16 cellular contexts compared by ENCODE assay signal in the genomic region with DNA sequence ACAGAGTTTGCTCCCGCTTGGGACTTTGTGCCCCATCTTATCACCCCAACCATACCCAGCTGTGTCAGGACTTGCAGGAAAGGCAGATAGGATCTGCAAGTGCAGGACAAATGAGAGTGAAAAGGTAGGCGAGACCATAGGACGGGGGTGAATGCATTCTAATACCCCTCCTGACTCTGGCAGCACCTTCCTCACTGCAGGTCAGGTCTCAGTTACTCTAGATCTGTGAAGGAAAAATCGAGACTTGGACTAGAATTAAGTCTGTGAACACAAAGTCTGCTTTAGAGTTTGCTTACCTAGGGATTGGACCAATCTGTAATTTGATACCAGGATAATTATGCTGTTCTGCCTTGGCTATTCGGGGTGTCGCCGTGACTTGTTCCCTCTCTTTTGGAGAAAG. TPM values are rescaled to one million over a fixed set of nuclear protein-coding genes. Genes with fewer than 3 reads are reported as not detected.
DNase-seq lines count a peak whose midpoint lies in the region; ATAC-seq and TF ChIP-seq lines count a peak whose summit lies in the region.
"Had no signal": no experiment of that assay in that cellular context is flagged by ENCODE, and none has a peak within 500 bp of the region (broad histone marks: within the 10 kb centered on the region; RNA-seq: fewer than 3 reads in every experiment).

No MANE protein-coding gene starts in this region.

- H3K9me3 ChIP-seq in breast epithelium (no peaks in the 10 kb centered on the region), mesenchymal stem cell (ENCODE audit: control insufficient read depth, low read length) (no peaks in the 10 kb centered on the region), thyroid gland (no peaks in the 10 kb centered on the region)
- H3K9me3 ChIP-seq: BLaER1 treated with 17β-estradiol and CSF1 and Interleukin-3, amounts not matched to agents 10 nM and 100 nM had no signal

- no TSS peak for BruUV-seq in MCF 10A (replicated peaks; lab: Mats Ljungman, UMichigan)

- H3K4me1 Mint-ChIP-seq in MCF 10A (ENCODE audit: insufficient read depth, unreplicated experiment), result no peaks in the 10 kb centered on the region
- peaks cover 6% of the 10 kb centered on the region for H3K4me1 Mint-ChIP-seq in activated T-helper 17 cell treated with anti-CD3 and anti-CD28 coated beads, Interleukin-2, amount 50 U/mL, for 72 hours
- H3K4me1 Mint-ChIP-seq in activated CD8-positive, alpha-beta T cell treated with anti-CD3 and anti-CD28 coated beads for 36 hours (ENCODE audit: low read depth), result no peaks in the 10 kb centered on the region

- H3K36me3 ChIP-seq in breast epithelium (no peaks in the 10 kb centered on the region), mesenchymal stem cell (ENCODE audit: control insufficient read depth in 1 of 2, insufficient read depth in 2 of 2, low read depth in 1 of 2, low read length in 2 of 2) (peaks cover 3 to 29% of the 10 kb centered on the region in 2 experiments), thyroid gland (no peaks in the 10 kb centered on the region)

- H2AFZ ChIP-seq in mesenchymal stem cell (ENCODE audit: low read depth, low read length), result no peak overlapping the region
- H2AFZ ChIP-seq: GM23248 had no signal

- no peak for TF ChIP-seq CTCF in breast epithelium (IDR thresholded peaks at IDR 0.05)
- no peak for TF ChIP-seq CTCF in MCF 10A (IDR thresholded peaks at IDR 0.05; ENCODE audit: unreplicated experiment)
- TF ChIP-seq CTCF in thyroid gland (IDR thresholded peaks at IDR 0.05), result no peak
- no peak for TF ChIP-seq CTCF in activated CD8-positive, alpha-beta T cell treated with anti-CD3 and anti-CD28 coated beads for 36 hours (IDR thresholded peaks at IDR 0.05)

- no peak overlapping the region for H3K4me3 ChIP-seq in breast epithelium
- H3K4me3 ChIP-seq in mesenchymal stem cell (ENCODE audit: insufficient read depth in 1 of 2, low read depth in 1 of 2, low read length in 2 of 2), result no peak overlapping the region
- H3K4me3 ChIP-seq in thyroid gland (replicated peaks in 1 of 3), result no peak overlapping the region
- H3K4me3 ChIP-seq: BLaER1 treated with 17β-estradiol and CSF1 and Interleukin-3, amounts not matched to agents 10 nM and 100 nM; GM23248 had no signal

- H3K18ac ChIP-seq in mesenchymal stem cell (ENCODE audit: low read depth in 1 of 2, low read length in 2 of 2), result no peak overlapping the region

- H3K79me1 ChIP-seq in mesenchymal stem cell (replicated peaks; ENCODE audit: low read length, poor library complexity, severe bottlenecking), result peaks cover 4% of the 10 kb centered on the region

- no peak overlapping the region for H3K27ac Mint-ChIP-seq in MCF 10A (ENCODE audit: low read depth, unreplicated experiment)
- H3K27ac Mint-ChIP-seq in activated T-helper 17 cell treated with anti-CD3 and anti-CD28 coated beads, Interleukin-2, amount 50 U/mL, for 72 hours, result peak overlapping the region; percentile 23
- H3K27ac Mint-ChIP-seq in activated CD8-positive, alpha-beta T cell treated with anti-CD3 and anti-CD28 coated beads for 36 hours, result no peak overlapping the region

- H3K4ac ChIP-seq in mesenchymal stem cell (ENCODE audit: low read depth in 1 of 2, low read length in 2 of 2), result no peak overlapping the region

- H3K27me3 ChIP-seq in breast epithelium (no peaks in the 10 kb centered on the region), mesenchymal stem cell (ENCODE audit: control insufficient read depth in 1 of 2, insufficient read depth in 1 of 2, low read length in 2 of 2) (no peaks in the 10 kb centered on the region), thyroid gland (no peaks in the 10 kb centered on the region)
- H3K27me3 ChIP-seq: BLaER1 treated with 17β-estradiol and CSF1 and Interleukin-3, amounts not matched to agents 10 nM and 100 nM had no signal

- H2BK5ac ChIP-seq in mesenchymal stem cell (ENCODE audit: low read depth, low read length, poor library complexity, severe bottlenecking), result no peak overlapping the region

- H3K4me1 ChIP-seq in breast epithelium (no peaks in the 10 kb centered on the region), mesenchymal stem cell (ENCODE audit: control insufficient read depth, insufficient read depth, low read depth, low read length) (no peaks in the 10 kb centered on the region), thyroid gland (peaks cover 9 to 16% of the 10 kb centered on the region in 2 donors)
- H3K4me1 ChIP-seq: BLaER1 treated with 17β-estradiol and CSF1 and Interleukin-3, amounts not matched to agents 10 nM and 100 nM had no signal

- no peaks in the 10 kb centered on the region for H3K27me3 Mint-ChIP-seq in MCF 10A (ENCODE audit: insufficient read depth, unreplicated experiment)
- H3K27me3 Mint-ChIP-seq in activated T-helper 17 cell treated with anti-CD3 and anti-CD28 coated beads, Interleukin-2, amount 50 U/mL, for 72 hours, result no peaks in the 10 kb centered on the region
- H3K27me3 Mint-ChIP-seq in activated CD8-positive, alpha-beta T cell treated with anti-CD3 and anti-CD28 coated beads for 36 hours, result no peaks in the 10 kb centered on the region
- H3K27me3 Mint-ChIP-seq: CD4-positive, CD25-positive, alpha-beta regulatory T cell had no signal

- no peak overlapping the region for H3K4me3 Mint-ChIP-seq in MCF 10A (ENCODE audit: unreplicated experiment)
- no peak overlapping the region for H3K4me3 Mint-ChIP-seq in activated T-helper 17 cell treated with anti-CD3 and anti-CD28 coated beads, Interleukin-2, amount 50 U/mL, for 72 hours
- no peak overlapping the region for H3K4me3 Mint-ChIP-seq in activated CD8-positive, alpha-beta T cell treated with anti-CD3 and anti-CD28 coated beads for 36 hours
- H3K4me3 Mint-ChIP-seq: CD4-positive, CD25-positive, alpha-beta regulatory T cell had no signal

- no peak overlapping the region for H4K91ac ChIP-seq in mesenchymal stem cell (ENCODE audit: low read length)

- no peak overlapping the region for H2BK120ac ChIP-seq in mesenchymal stem cell (ENCODE audit: low read depth, low read length)

- H3K23ac ChIP-seq in mesenchymal stem cell (ENCODE audit: low read length in 2 of 2), result no peak overlapping the region

- intact Hi-C loops in breast epithelium (cut with DNase I; ENCODE audit: low total_unique reads), result no loop called here
- intact Hi-C loops in MCF 10A (cut with micrococcal nuclease), result no loop called here
- intact Hi-C loops in thyroid gland (cut with DNase I), result loop anchor here (10.0 kb wide), 1 partner anchor 204 kb away; no protein-coding TSS in a partner anchor
- intact Hi-C loops in activated CD8-positive, alpha-beta T cell treated with anti-CD3 and anti-CD28 coated beads for 36 hours (cut with micrococcal nuclease), result no loop called here

- no peak overlapping the region for H3K9ac ChIP-seq in mesenchymal stem cell (ENCODE audit: low read length)
- H3K9ac ChIP-seq: BLaER1 treated with 17β-estradiol and CSF1 and Interleukin-3, amounts not matched to agents 10 nM and 100 nM; GM23248 had no signal

- H2BK12ac ChIP-seq in mesenchymal stem cell (ENCODE audit: low read length in 2 of 2), result no peak overlapping the region

- TF ChIP-seq POLR2A in breast epithelium (IDR thresholded peaks at IDR 0.05) (no peak), thyroid gland (IDR thresholded peaks at IDR 0.05) (no peak)

- 97% methylated on average over 6 of the region's 7 CpGs for WGBS in mesenchymal stem cell
- 80 to 82% methylated on average over 7 of the region's 7 CpGs for WGBS in thyroid gland, 2 donors

- no peaks in the 10 kb centered on the region for H3K9me3 Mint-ChIP-seq in MCF 10A (ENCODE audit: unreplicated experiment)
- no peaks in the 10 kb centered on the region for H3K9me3 Mint-ChIP-seq in activated T-helper 17 cell treated with anti-CD3 and anti-CD28 coated beads, Interleukin-2, amount 50 U/mL, for 72 hours
- no peaks in the 10 kb centered on the region for H3K9me3 Mint-ChIP-seq in activated CD8-positive, alpha-beta T cell treated with anti-CD3 and anti-CD28 coated beads for 36 hours
- H3K9me3 Mint-ChIP-seq: CD4-positive, CD25-positive, alpha-beta regulatory T cell had no signal

- DNase-seq in breast epithelium (ENCODE audit: low spot score in 2 of 2) (no peak), MCF 10A (ENCODE audit: unreplicated experiment) (no peak), mesenchymal stem cell (no peak), thyroid gland (no peak), DMS79 (lab: John Stamatoyannopoulos, UW) (no peak)
- DNase-seq in activated CD8-positive, alpha-beta T cell treated with anti-CD3 and anti-CD28 coated beads for 36 hours, result no peak
- DNase-seq: ACHN; CD4-positive, CD25-positive, alpha-beta regulatory T cell; DMS79 treated with DMSO at 0.1 percent for 48 hours; EL; GM23248; H7 had no signal

- CTCF ChIA-PET in MCF 10A (lab: Yijun Ruan, JAX), result interaction anchor here (0.6 to 5.4 kb wide), 6 partner anchors 9 to 340 kb away, joined by 3 to 57 read pairs (median 16); no protein-coding TSS in a partner anchor
- CTCF ChIA-PET in activated CD8-positive, alpha-beta T cell treated with anti-CD3 and anti-CD28 coated beads for 36 hours (lab: Charles Lee), result interaction anchor here (0.6 to 6.9 kb wide), 10 partner anchors 9 to 218 kb away, joined by 3 to 56 read pairs (median 6); no protein-coding TSS in a partner anchor

- no peak overlapping the region for H3K4me2 ChIP-seq in mesenchymal stem cell (ENCODE audit: low read length, poor library complexity, severe bottlenecking)
- H3K4me2 ChIP-seq: BLaER1 treated with 17β-estradiol and CSF1 and Interleukin-3, amounts not matched to agents 10 nM and 100 nM had no signal

- ATAC-seq in activated T-helper 17 cell treated with anti-CD3 and anti-CD28 coated beads, Interleukin-2, amount 50 U/mL, for 72 hours (replicated peaks), result no peak
- ATAC-seq in activated CD8-positive, alpha-beta T cell treated with anti-CD3 and anti-CD28 coated beads for 36 hours, result no peak
- ATAC-seq in HG03439 (IDR thresholded peaks at IDR 0.05; ENCODE audit: unreplicated experiment), result no peak

- H3K27ac ChIP-seq in breast epithelium (peak overlapping the region; percentile 5 to 48), mesenchymal stem cell (ENCODE audit: low read length, poor library complexity, severe bottlenecking) (no peak overlapping the region), thyroid gland (peak overlapping the region; percentile 51 to 68 (median 58))
- H3K27ac ChIP-seq: BLaER1 treated with 17β-estradiol and CSF1 and Interleukin-3, amounts not matched to agents 10 nM and 100 nM; GM23248 had no signal

- peak overlapping the region; percentile 9 for H4K8ac ChIP-seq in mesenchymal stem cell (ENCODE audit: low read length)

- no peak overlapping the region for H2BK15ac ChIP-seq in mesenchymal stem cell (ENCODE audit: low read depth, poor library complexity, severe bottlenecking)

- POLR2A ChIA-PET in MCF 10A (lab: Yijun Ruan, JAX), result interaction anchor here (1.7 kb wide), 1 partner anchor 114 kb away, joined by 5 read pairs; no protein-coding TSS in a partner anchor
- POLR2A ChIA-PET in activated CD8-positive, alpha-beta T cell treated with anti-CD3 and anti-CD28 coated beads for 36 hours (lab: Charles Lee), result no interaction called here

- H2AK5ac ChIP-seq in mesenchymal stem cell (ENCODE audit: low read length, severe bottlenecking), result no peak overlapping the region

- no peak overlapping the region for H3K14ac ChIP-seq in mesenchymal stem cell (ENCODE audit: low read length in 2 of 2)

- H3K36me3 Mint-ChIP-seq in MCF 10A (ENCODE audit: insufficient read depth, unreplicated experiment), result peaks cover 24% of the 10 kb centered on the region
- peaks cover 32% of the 10 kb centered on the region for H3K36me3 Mint-ChIP-seq in activated T-helper 17 cell treated with anti-CD3 and anti-CD28 coated beads, Interleukin-2, amount 50 U/mL, for 72 hours (ENCODE audit: low read depth)
- peaks cover 33% of the 10 kb centered on the region for H3K36me3 Mint-ChIP-seq in activated CD8-positive, alpha-beta T cell treated with anti-CD3 and anti-CD28 coated beads for 36 hours (ENCODE audit: low read depth)
- H3K36me3 Mint-ChIP-seq: CD4-positive, CD25-positive, alpha-beta regulatory T cell had no signal

RNA-seq across cellular contexts. Expression of gene NT5DC4, which starts 19.7 kb away (rescaled TPM):
- total RNA-seq in breast epithelium (not detected), MCF 10A (2022) (not detected in 2 replicates), thyroid gland (not detected)
- not detected for total RNA-seq in activated T-helper 17 cell treated with anti-CD3 and anti-CD28 coated beads, Interleukin-2, amount 50 U/mL, for 72 hours
- polyA plus RNA-seq in mesenchymal stem cell (2013, experiment 1 of 2), result not detected
- polyA plus RNA-seq in mesenchymal stem cell (2013, experiment 2 of 2), result not detected
- not detected for total RNA-seq in activated CD8-positive, alpha-beta T cell treated with anti-CD3 and anti-CD28 coated beads for 36 hours
- total RNA-seq: A172; CD4-positive, CD25-positive, alpha-beta regulatory T cell; GM23248; H7 had no signal
- polyA plus RNA-seq: CD4-positive, CD25-positive, alpha-beta regulatory T cell; GM23248 had no signal

RNA-seq across cellular contexts. Expression of gene CKAP2L, which starts 23.9 kb away (rescaled TPM):
- total RNA-seq in breast epithelium (under 1 TPM in 1 of 3 donors, not detected in 2; 0.96 TPM), MCF 10A (2022) (14.7 and 21.6 TPM in 2 replicates), thyroid gland (under 1 TPM in 3 of 4 donors, not detected in 1; 0.13 to 0.29 (median 0.22) TPM)
- total RNA-seq in activated T-helper 17 cell treated with anti-CD3 and anti-CD28 coated beads, Interleukin-2, amount 50 U/mL, for 72 hours, result 10 to 100 TPM; 31.4 to 35.8 TPM
- polyA plus RNA-seq in mesenchymal stem cell (2013, experiment 1 of 2), result 2.7 TPM
- 3.1 TPM for polyA plus RNA-seq in mesenchymal stem cell (2013, experiment 2 of 2)
- 10 to 100 TPM; 24.5 to 30.5 TPM for total RNA-seq in activated CD8-positive, alpha-beta T cell treated with anti-CD3 and anti-CD28 coated beads for 36 hours

RNA-seq across cellular contexts. Expression of gene IL1A, which starts 43.8 kb away (rescaled TPM):
- total RNA-seq in breast epithelium, result under 1 TPM in 1 of 3 donors, not detected in 2; 0.44 TPM
- 99.1 and 170 TPM in 2 replicates for total RNA-seq in MCF 10A (2022)
- 10 to 100 TPM in 1 of 2 donors, 1 to 10 TPM in 1; 4.3 to 27.1 TPM for total RNA-seq in activated T-helper 17 cell treated with anti-CD3 and anti-CD28 coated beads, Interleukin-2, amount 50 U/mL, for 72 hours
- polyA plus RNA-seq in mesenchymal stem cell (2013, experiment 1 of 2), result 0.72 TPM
- 0.84 TPM for polyA plus RNA-seq in mesenchymal stem cell (2013, experiment 2 of 2)
- under 1 TPM in 1 of 4 donors, not detected in 3; 0.40 TPM for total RNA-seq in thyroid gland
- total RNA-seq in activated CD8-positive, alpha-beta T cell treated with anti-CD3 and anti-CD28 coated beads for 36 hours, result under 1 TPM; 0.69 to 0.99 TPM
- total RNA-seq: A172 had no signal
- polyA plus RNA-seq: CD4-positive, CD25-positive, alpha-beta regulatory T cell; GM23248 had no signal
